Comparison of ENCODE assay signal across 17 cellular contexts in genomic region chr5:81601912-81602311, GRCh38.
A peak's percentile ranks its signal among the peaks of the same experiment; 100 is the strongest.
DNase-seq lines count a peak whose midpoint lies in the region; ATAC-seq and TF ChIP-seq lines count a peak whose summit lies in the region.
"Had no signal": no experiment of that assay in that cellular context is flagged by ENCODE, and none has a peak within 500 bp of the region (broad histone marks: within the 10 kb centered on the region; RNA-seq: fewer than 3 reads in every experiment).

No MANE protein-coding gene starts in this region.

- peaks cover 0 to 17% of the 10 kb centered on the region in 2 experiments for H3K36me3 ChIP-seq in mesenchymal stem cell (ENCODE audit: control insufficient read depth in 1 of 2, insufficient read depth in 2 of 2, low read depth in 1 of 2, low read length in 2 of 2)

- no peak overlapping the region for H2AK5ac ChIP-seq in mesenchymal stem cell (ENCODE audit: low read length, severe bottlenecking)

- no peak overlapping the region for H3K27ac ChIP-seq in mesenchymal stem cell (ENCODE audit: low read length, poor library complexity, severe bottlenecking)
- H3K27ac ChIP-seq: BLaER1, tibial nerve had no signal

- intact Hi-C loops in head of caudate nucleus (cut with DNase I), result no loop called here

- no peak overlapping the region for H2BK15ac ChIP-seq in mesenchymal stem cell (ENCODE audit: low read depth, poor library complexity, severe bottlenecking)

- no peak overlapping the region for H4K8ac ChIP-seq in mesenchymal stem cell (ENCODE audit: low read length)

- H3K9me3 ChIP-seq in mesenchymal stem cell (ENCODE audit: control insufficient read depth, low read length), result peaks cover 17% of the 10 kb centered on the region

- H3K4me3 ChIP-seq in choroid plexus epithelial cell (ENCODE audit: low read depth, low read length) (no peak overlapping the region), mesenchymal stem cell (ENCODE audit: insufficient read depth in 1 of 2, low read depth in 1 of 2, low read length in 2 of 2) (no peak overlapping the region)
- H3K4me3 ChIP-seq: BLaER1, tibial nerve had no signal

- H2AFZ ChIP-seq in mesenchymal stem cell (ENCODE audit: low read depth, low read length), result no peak overlapping the region

- no peaks in the 10 kb centered on the region for H3K27me3 ChIP-seq in mesenchymal stem cell (ENCODE audit: control insufficient read depth in 1 of 2, insufficient read depth in 1 of 2, low read length in 2 of 2)
- H3K27me3 ChIP-seq: BLaER1, tibial nerve had no signal

- H3K23ac ChIP-seq in mesenchymal stem cell (ENCODE audit: low read length in 2 of 2), result no peak overlapping the region

- H4K91ac ChIP-seq in mesenchymal stem cell (ENCODE audit: low read length), result no peak overlapping the region

- H3K9ac ChIP-seq in mesenchymal stem cell (ENCODE audit: low read length), result no peak overlapping the region
- H3K9ac ChIP-seq: BLaER1 had no signal

- no peaks in the 10 kb centered on the region for H3K79me1 ChIP-seq in mesenchymal stem cell (replicated peaks; ENCODE audit: low read length, poor library complexity, severe bottlenecking)

- H3K4me1 ChIP-seq in mesenchymal stem cell (ENCODE audit: control insufficient read depth, insufficient read depth, low read depth, low read length), result no peaks in the 10 kb centered on the region
- H3K4me1 ChIP-seq: BLaER1 had no signal

- H2BK12ac ChIP-seq in mesenchymal stem cell (ENCODE audit: low read length in 2 of 2), result no peak overlapping the region

- H2BK5ac ChIP-seq in mesenchymal stem cell (ENCODE audit: low read depth, low read length, poor library complexity, severe bottlenecking), result no peak overlapping the region

- WGBS in mesenchymal stem cell, result no CpG with 5 or more reads among the region's 1 CpG

- no peak overlapping the region for H3K4me2 ChIP-seq in mesenchymal stem cell (ENCODE audit: low read length, poor library complexity, severe bottlenecking)
- H3K4me2 ChIP-seq: BLaER1 had no signal

- TF ChIP-seq CTCF in choroid plexus epithelial cell (conservative IDR thresholded peaks at IDR 0.05; ENCODE audit: low read depth, low read length), result no peak

- no peak overlapping the region for H3K18ac ChIP-seq in mesenchymal stem cell (ENCODE audit: low read depth in 1 of 2, low read length in 2 of 2)

- H3K4ac ChIP-seq in mesenchymal stem cell (ENCODE audit: low read depth in 1 of 2, low read length in 2 of 2), result no peak overlapping the region

- no peak for ATAC-seq in HG03521 (IDR thresholded peaks at IDR 0.05; ENCODE audit: unreplicated experiment)
- ATAC-seq: left cardiac atrium had no signal

- DNase-seq in ELR (ENCODE audit: low read depth) (peak; percentile 54), Kasumi-1 (lab: John Stamatoyannopoulos, UW) (peak; percentile 21), choroid plexus epithelial cell (ENCODE audit: low read depth) (peak; percentile 47), mesenchymal stem cell (peak; percentile 40), DMS153 (lab: John Stamatoyannopoulos, UW) (no peak), head of caudate nucleus (no peak)
- DNase-seq: activated CD4-positive, alpha-beta T cell treated with anti-CD3 and anti-CD28 coated beads, Interleukin-2, amount 50 U/mL, for 48 hours; activated naive CD4-positive, alpha-beta T cell treated with anti-CD3 and anti-CD28 coated beads, Interleukin-2, amount 50 U/mL, for 16 hours; DMS79 treated with DMSO at 0.1 percent for 48 hours; hypothalamus; left cardiac atrium; NCI-H1092 treated with DMSO at 0.1 percent for 48 hours; NCI-H2171 treated with DMSO at 0.1 percent for 48 hours; stimulated activated naive CD4-positive, alpha-beta T cell had no signal

- no peak overlapping the region for H2BK120ac ChIP-seq in mesenchymal stem cell (ENCODE audit: low read depth, low read length)

- H3K14ac ChIP-seq in mesenchymal stem cell (ENCODE audit: low read length in 2 of 2), result no peak overlapping the region

Comparison
In these comparisons a context has a peak if more than half of its experiments do, and no peak if none do; other contexts are left out.
1. DNase-seq: peak in ELR (single experiment), Kasumi-1 (2 of 2), choroid plexus epithelial cell (single experiment) and mesenchymal stem cell (single experiment); none in DMS153 (single experiment) and head of caudate nucleus (0 of 42).